In genomic region chr7:50418086-50418515, GRCh38 we compare ENCODE assay signal across 8 cellular contexts. TPM values are rescaled to one million over a fixed set of nuclear protein-coding genes. Genes with fewer than 3 reads are reported as not detected.
DNase-seq lines count a peak whose midpoint lies in the region; ATAC-seq lines count a peak whose summit lies in the region.

No MANE protein-coding gene starts in this region.

- no peak overlapping the region for H3K14ac ChIP-seq in mesenchymal stem cell (ENCODE audit: low read length in 2 of 2)

- H3K23ac ChIP-seq in mesenchymal stem cell (ENCODE audit: low read length in 2 of 2) = no peak overlapping the region

- H3K18ac ChIP-seq in mesenchymal stem cell (ENCODE audit: low read depth in 1 of 2, low read length in 2 of 2) = no peak overlapping the region

- 3% methylated on average over 4 of the region's 4 CpGs for WGBS in mesenchymal stem cell

- H3K27me3 ChIP-seq in mesenchymal stem cell (ENCODE audit: control insufficient read depth in 1 of 2, insufficient read depth in 1 of 2, low read length in 2 of 2) = peaks cover 5 to 8% of the 10 kb centered on the region in 2 experiments

- no peak overlapping the region for H2BK15ac ChIP-seq in mesenchymal stem cell (ENCODE audit: low read depth, poor library complexity, severe bottlenecking)

- H3K4me2 ChIP-seq in mesenchymal stem cell (ENCODE audit: low read length, poor library complexity, severe bottlenecking) = no peak overlapping the region

- no peak overlapping the region for H2BK12ac ChIP-seq in mesenchymal stem cell (ENCODE audit: low read length in 2 of 2)

- no peak overlapping the region for H4K8ac ChIP-seq in mesenchymal stem cell (ENCODE audit: low read length)

- H2BK5ac ChIP-seq in mesenchymal stem cell (ENCODE audit: low read depth, low read length, poor library complexity, severe bottlenecking) = no peak overlapping the region

- no peak overlapping the region for H3K4me3 ChIP-seq in mesenchymal stem cell (ENCODE audit: insufficient read depth in 1 of 2, low read depth in 1 of 2, low read length in 2 of 2)

- DNase-seq in COLO668 (lab: John Stamatoyannopoulos, UW; ENCODE audit: unreplicated experiment) = peak; percentile 80
- peak; percentile 87 for DNase-seq in NCI-H69 (lab: John Stamatoyannopoulos, UW)
- DNase-seq in activated CD4-positive, alpha-beta T cell treated with anti-CD3 and anti-CD28 coated beads, Interleukin-2, amount 50 U/mL, for 4 hours = peak; percentile 63 to 67
- DNase-seq in ecto neural progenitor cell (ENCODE audit: low spot score) = peak; percentile 80
- DNase-seq in mesenchymal stem cell = peak; percentile 78
- DNase-seq in stimulated activated CD8-positive, alpha-beta memory T cell treated with anti-CD3 and anti-CD28 coated beads, Interleukin-4, amount 100 ng/mL, for 24 hours (ENCODE audit: low read depth) = peak; percentile 60

- ATAC-seq in GM19397 (IDR thresholded peaks at IDR 0.05; ENCODE audit: unreplicated experiment) (peak; percentile 81), HG03442 (IDR thresholded peaks at IDR 0.05; ENCODE audit: unreplicated experiment) (peak; percentile 88)

- no peak overlapping the region for H2BK120ac ChIP-seq in mesenchymal stem cell (ENCODE audit: low read depth, low read length)

- no peaks in the 10 kb centered on the region for H3K36me3 ChIP-seq in mesenchymal stem cell (ENCODE audit: control insufficient read depth in 1 of 2, insufficient read depth in 2 of 2, low read depth in 1 of 2, low read length in 2 of 2)

- H2AK5ac ChIP-seq in mesenchymal stem cell (ENCODE audit: low read length, severe bottlenecking) = no peak overlapping the region

- no peak overlapping the region for H4K91ac ChIP-seq in mesenchymal stem cell (ENCODE audit: low read length)

- H3K4ac ChIP-seq in mesenchymal stem cell (ENCODE audit: low read depth in 1 of 2, low read length in 2 of 2) = no peak overlapping the region

- H3K9me3 ChIP-seq in mesenchymal stem cell (ENCODE audit: control insufficient read depth, low read length) = no peaks in the 10 kb centered on the region

- no peaks in the 10 kb centered on the region for H3K79me1 ChIP-seq in mesenchymal stem cell (replicated peaks; ENCODE audit: low read length, poor library complexity, severe bottlenecking)

- H3K4me1 ChIP-seq in mesenchymal stem cell (ENCODE audit: control insufficient read depth, insufficient read depth, low read depth, low read length) = no peaks in the 10 kb centered on the region

- no peak overlapping the region for H3K27ac ChIP-seq in mesenchymal stem cell (ENCODE audit: low read length, poor library complexity, severe bottlenecking)

- no peak overlapping the region for H3K9ac ChIP-seq in mesenchymal stem cell (ENCODE audit: low read length)

- H2AFZ ChIP-seq in mesenchymal stem cell (ENCODE audit: low read depth, low read length) = no peak overlapping the region

RNA-seq across cellular contexts. Expression of gene FIGNL1, which starts 32.0 kb away (rescaled TPM):
- polyA plus RNA-seq in mesenchymal stem cell (2013, experiment 1 of 2) = 4.0 TPM
- 4.3 TPM for polyA plus RNA-seq in mesenchymal stem cell (2013, experiment 2 of 2)
